16 cellular contexts compared by ENCODE assay signal in the genomic region with DNA sequence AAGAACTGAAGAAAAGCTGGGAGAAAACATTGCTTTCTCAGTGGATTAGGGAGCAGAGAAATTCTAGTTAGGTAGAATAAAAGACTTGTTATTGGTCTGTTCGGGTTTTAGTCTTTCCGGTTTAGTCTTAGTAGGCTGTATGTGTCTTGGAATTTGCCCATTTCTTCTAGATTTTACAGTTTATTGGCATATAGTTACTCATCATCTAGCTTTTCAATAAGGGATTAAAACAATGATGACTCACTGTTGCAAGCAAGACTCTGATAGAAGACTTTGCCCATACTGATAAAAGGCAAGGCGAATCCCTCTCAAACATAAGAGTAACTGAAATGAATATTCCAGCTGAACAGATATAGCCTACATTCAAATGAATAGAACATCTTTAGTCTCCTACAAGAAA.
"Had no signal": no experiment of that assay in that cellular context is flagged by ENCODE, and none has a peak within 500 bp of the region (broad histone marks: within the 10 kb centered on the region; RNA-seq: fewer than 3 reads in every experiment).

No MANE protein-coding gene starts in this region.

- H3K27ac ChIP-seq: epithelial cell of prostate, left ventricle myocardium inferior, pancreas, transverse colon had no signal

- H3K27me3 ChIP-seq: pancreas, transverse colon had no signal

- FAIRE-seq: kidney, pancreas had no signal

- DNase-seq: activated naive CD4-positive, alpha-beta T cell; activated naive CD8-positive, alpha-beta T cell treated with anti-CD3 and anti-CD28 coated beads, Interleukin-2, amount 10 ng/mL, durations not matched to agents 7 days and 5 days; cortex of kidney; effector memory CD8-positive, alpha-beta T cell; hippocampal formation; kidney; left ventricle myocardium inferior; mucosa of descending colon; naive thymus-derived CD4-positive, alpha-beta T cell; pancreas; stimulated activated CD4-positive, alpha-beta T cell treated with anti-CD3 and anti-CD28 coated beads, Interleukin-15, amount 100 ng/mL, for 24 hours; stimulated activated CD4-positive, alpha-beta T cell treated with anti-CD3 and anti-CD28 coated beads, Interleukin-4, amount 100 ng/mL, for 1 hour; stimulated activated naive B cell treated with anti-CD40 and anti-IgM and Interleukin-4, amounts not matched to agents 10 μg/mL and 1 μg/mL and 100 μg/mL, for 72 hours; transverse colon had no signal

- H3K4me3 ChIP-seq: left ventricle myocardium inferior, mucosa of descending colon, pancreas, transverse colon had no signal

- ATAC-seq: activated CD4-positive, CD25-positive, alpha-beta regulatory T cell treated with anti-CD3 and anti-CD28 coated beads, Interleukin-2, amount 50 U/mL, for 24 hours; effector memory CD8-positive, alpha-beta T cell; mucosa of descending colon; naive thymus-derived CD4-positive, alpha-beta T cell; pancreas; stimulated activated naive B cell treated with anti-CD40 and anti-IgM and Interleukin-4, amounts not matched to agents 10 μg/mL and 1 μg/mL and 100 μg/mL, for 72 hours had no signal

- H3K4me1 ChIP-seq: pancreas, transverse colon had no signal
